ENCODE assay signal across 8 cellular contexts in the genomic region with DNA sequence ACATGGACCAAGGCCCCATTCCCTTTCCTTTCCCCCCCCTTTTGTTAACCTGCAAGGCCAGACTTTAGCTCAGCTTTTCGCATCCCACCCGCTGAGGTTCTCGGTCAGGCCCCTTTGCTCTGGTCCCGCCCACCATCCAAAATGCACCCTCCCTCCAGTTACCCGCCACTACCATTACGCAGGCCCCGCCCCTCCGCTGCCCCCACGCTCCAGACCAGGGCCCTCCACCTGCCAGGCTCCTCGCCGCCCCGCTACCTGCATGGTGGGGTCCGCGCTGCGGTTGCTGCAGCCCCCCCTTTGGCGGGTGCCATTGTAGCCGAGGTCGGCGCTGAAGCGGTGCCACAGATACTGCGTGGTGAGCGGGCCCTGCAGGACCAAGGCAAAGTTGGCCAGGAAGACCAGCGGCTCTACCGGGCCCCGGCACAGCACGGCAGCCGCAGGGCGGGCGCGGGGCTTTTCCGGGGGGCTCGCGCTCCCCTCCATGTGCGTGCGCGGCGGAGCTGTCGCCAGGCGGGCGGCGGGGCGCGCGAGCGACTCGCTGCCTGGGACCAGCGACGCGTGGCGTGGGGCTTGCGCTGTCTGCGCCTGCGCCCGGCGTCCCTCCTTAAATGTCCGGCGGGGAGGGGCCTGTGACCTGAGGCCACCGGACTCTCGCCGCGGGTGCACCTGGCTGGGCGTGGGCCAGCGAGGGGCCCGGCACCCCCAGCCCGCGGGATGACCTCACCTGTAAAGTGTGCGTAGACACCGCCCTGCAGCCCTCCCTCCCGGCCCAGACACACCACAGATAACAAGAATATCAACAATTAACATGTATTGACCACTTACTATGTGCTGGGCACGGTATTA. TPM values are rescaled to one million over a fixed set of nuclear protein-coding genes. Genes with fewer than 3 reads are reported as not detected.
A peak's percentile ranks its signal among the peaks of the same experiment; 100 is the strongest.
DNase-seq lines count a peak whose midpoint lies in the region; ATAC-seq and TF ChIP-seq lines count a peak whose summit lies in the region.

A gene (minus strand): TSS at position 581 of the 846 bp plus-strand sequence. CDS start 98 bp downstream, at position 483.

- H3K27ac Mint-ChIP-seq in CD4-positive, alpha-beta memory T cell, result peak within 1 kb of the TSS in 4 of 7 donors; percentile 29 to 74 (median 54)

- H3K9me3 ChIP-seq in CD4-positive, alpha-beta memory T cell (ENCODE audit: control insufficient read depth in 1 of 2, low read length in 2 of 2), result no peaks in the 10 kb centered on the region

- peak within 1 kb of the TSS; percentile 47 to 48 for H3K4me3 ChIP-seq in CD4-positive, alpha-beta memory T cell (ENCODE audit: low read length in 2 of 2)
- H3K4me3 ChIP-seq in choroid plexus epithelial cell (ENCODE audit: low read depth, low read length), result peak within 1 kb of the TSS; percentile 65

- POLR2A ChIA-PET in CD4-positive, alpha-beta memory T cell (lab: Charles Lee; ENCODE audit: partially characterized antibody), result interaction anchor here (0.6 to 3.6 kb wide), 3 partner anchors 21 to 752 kb away, joined by 3 to 11 read pairs (median 5); no protein-coding TSS in a partner anchor

- no peak within 1 kb of the TSS for H3K27ac ChIP-seq in CD4-positive, alpha-beta memory T cell (ENCODE audit: low read depth, low read length)
- peak within 1 kb of the TSS; percentile 93 for H3K27ac ChIP-seq in VCaP

- H3K27me3 ChIP-seq in CD4-positive, alpha-beta memory T cell (ENCODE audit: insufficient read depth, low read length), result peaks cover 5% of the 10 kb centered on the region

- no peaks in the 10 kb centered on the region for H3K36me3 Mint-ChIP-seq in CD4-positive, alpha-beta memory T cell

- H3K36me3 ChIP-seq in CD4-positive, alpha-beta memory T cell (ENCODE audit: insufficient read depth, low read length), result no peaks in the 10 kb centered on the region

- TF ChIP-seq CTCF in VCaP (conservative IDR thresholded peaks at IDR 0.05) (no peak), choroid plexus epithelial cell (conservative IDR thresholded peaks at IDR 0.05; ENCODE audit: low read depth, low read length) (no peak)

- CTCF ChIA-PET in CD4-positive, alpha-beta memory T cell (lab: Charles Lee; ENCODE audit: partially characterized antibody), result interaction anchor here (2.6 kb wide), 1 partner anchor 11 kb away, joined by 16 read pairs; no protein-coding TSS in a partner anchor

- peaks cover 14% of the 10 kb centered on the region for H3K4me1 ChIP-seq in CD4-positive, alpha-beta memory T cell (ENCODE audit: insufficient read depth, low read length)

- peaks cover 3 to 10% of the 10 kb centered on the region in 2 donors for H3K27me3 Mint-ChIP-seq in CD4-positive, alpha-beta memory T cell

- intact Hi-C loops in CD4-positive, alpha-beta memory T cell (cut with micrococcal nuclease), result no loop called here

- peak; percentile 67 for ATAC-seq in GM21515 (IDR thresholded peaks at IDR 0.05; ENCODE audit: unreplicated experiment)
- peak; percentile 85 for ATAC-seq in left lobe of liver
- ATAC-seq in GM21576 (IDR thresholded peaks at IDR 0.05; ENCODE audit: unreplicated experiment), result no peak

- peaks cover 5 to 26% (median 13%) of the 10 kb centered on the region in 4 donors for H3K4me1 Mint-ChIP-seq in CD4-positive, alpha-beta memory T cell

- DNase-seq in CD4-positive, alpha-beta memory T cell, result peak in 3 of 5 donors; percentile 7 to 25 (median 19)
- DNase-seq in NCI-H1092 treated with DMSO at 0.1 percent for 48 hours (lab: John Stamatoyannopoulos, UW), result peak; percentile 66
- peak; percentile 9 for DNase-seq in choroid plexus epithelial cell (ENCODE audit: low read depth)
- peak; percentile 81 for DNase-seq in left lobe of liver (ENCODE audit: low spot score)
- DNase-seq in stimulated activated CD4-positive, alpha-beta T cell treated with anti-CD3 and anti-CD28 coated beads, Interleukin-4, amount 100 ng/mL, for 1 hour, result peak; percentile 70

- peak within 1 kb of the TSS; percentile 76 to 86 (median 80) for H3K4me3 Mint-ChIP-seq in CD4-positive, alpha-beta memory T cell

- no peaks in the 10 kb centered on the region for H3K9me3 Mint-ChIP-seq in CD4-positive, alpha-beta memory T cell

RNA-seq across cellular contexts. Expression of the gene that starts here (rescaled TPM):
- 1 to 10 TPM; 2.4 to 2.6 TPM for total RNA-seq in CD4-positive, alpha-beta memory T cell
- polyA plus RNA-seq in CD4-positive, alpha-beta memory T cell, result 1 to 10 TPM in 1 of 2 donors, not detected in 1; 2.3 TPM
- 46.2 TPM for total RNA-seq in left lobe of liver

Comparison
In these comparisons a context has a peak if more than half of its experiments do, and no peak if none do; other contexts are left out.
1. RNA of the gene that starts here (total RNA-seq): 46.2 TPM in left lobe of liver (single experiment); 2.4 to 2.6 TPM in CD4-positive, alpha-beta memory T cell; every median in the first group is over 10 times any median in the second.
2. DNase-seq: peak in every context shown above with its lines; median percentile 81 in left lobe of liver; 70 in stimulated activated CD4-positive, alpha-beta T cell treated with anti-CD3 and anti-CD28 coated beads, Interleukin-4, amount 100 ng/mL, for 1 hour; 66 in NCI-H1092 treated with DMSO at 0.1 percent for 48 hours; 19 in CD4-positive, alpha-beta memory T cell; 9 in choroid plexus epithelial cell.